20 cellular contexts compared by ENCODE assay signal in the genomic region with DNA sequence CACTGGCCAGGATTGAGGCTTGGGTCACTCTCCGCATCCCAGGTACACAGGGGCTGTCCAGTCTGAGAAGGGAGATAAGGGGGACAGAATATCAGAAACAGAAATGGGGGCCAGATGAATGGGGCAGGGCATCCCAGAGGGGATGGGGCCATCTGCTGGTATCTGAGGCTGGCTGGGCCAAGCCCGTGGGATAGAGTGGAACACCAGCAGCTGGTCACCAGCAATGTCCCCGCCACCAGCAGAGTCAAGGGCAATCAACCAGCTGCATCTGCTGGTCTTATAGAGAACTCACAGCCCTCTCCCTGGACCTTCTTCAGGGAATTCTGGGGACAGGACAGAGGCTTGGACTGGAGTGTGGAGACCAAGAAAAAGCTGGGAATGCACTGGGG.
DNase-seq lines count a peak whose midpoint lies in the region; ATAC-seq and TF ChIP-seq lines count a peak whose summit lies in the region.
"Had no signal": no experiment of that assay in that cellular context is flagged by ENCODE, and none has a peak within 500 bp of the region (broad histone marks: within the 10 kb centered on the region; RNA-seq: fewer than 3 reads in every experiment).

No MANE protein-coding gene starts in this region.

- H3K4ac ChIP-seq in IMR-90 (ENCODE audit: low read depth, low read length): no peak overlapping the region

- no peak overlapping the region for H3K23ac ChIP-seq in IMR-90 (ENCODE audit: low read depth, low read length)

- no peak for TF ChIP-seq POLR2A in IMR-90 (IDR thresholded peaks at IDR 0.05; ENCODE audit: low read depth, low read length)

- H3K9ac ChIP-seq in IMR-90 (ENCODE audit: low read depth, low read length): no peak overlapping the region

- 0 out of 2 replicates have a peak, but pooled peaks have one; percentile 9 for TF ChIP-seq CTCF in A673 (conservative IDR thresholded peaks at IDR 0.05; ENCODE audit: low read depth, low read length)
- no peak for TF ChIP-seq CTCF in IMR-90 (conservative IDR thresholded peaks at IDR 0.05; ENCODE audit: low read depth, low read length)

- no peak overlapping the region for H4K91ac ChIP-seq in IMR-90 (ENCODE audit: insufficient read depth, low read depth, low read length)

- no peaks in the 10 kb centered on the region for H3K9me3 Mint-ChIP-seq in activated naive CD4-positive, alpha-beta T cell treated with anti-CD3 and anti-CD28 coated beads for 36 hours
- H3K9me3 Mint-ChIP-seq: activated naive CD4-positive, alpha-beta T cell treated with anti-CD3 and anti-CD28 coated beads, Interleukin-2, amount 50 U/mL, for 24 hours; GM23338; memory B cell; natural killer cell had no signal

- no peak overlapping the region for H2AFZ ChIP-seq in IMR-90 (replicated peaks; ENCODE audit: low read length, poor library complexity)
- H2AFZ ChIP-seq: GM23338 had no signal

- no peak overlapping the region for H4K8ac ChIP-seq in IMR-90 (ENCODE audit: low read depth in 2 of 2, low read length in 2 of 2)

- H3K4me3 ChIP-seq in A673 (ENCODE audit: low read depth, low read length, poor library complexity, severe bottlenecking) (no peak overlapping the region), IMR-90 (ENCODE audit: insufficient read depth, low read depth, low read length) (no peak overlapping the region)
- H3K4me3 ChIP-seq: GM23338 had no signal

- H2BK15ac ChIP-seq in IMR-90 (ENCODE audit: low read depth, low read length): no peak overlapping the region; the same call in 2 of the 3 replicates

- no peaks in the 10 kb centered on the region for H3K27me3 ChIP-seq in A673 (replicated peaks; ENCODE audit: insufficient read depth, low read depth, low read length, poor library complexity)
- H3K27me3 ChIP-seq in IMR-90 (ENCODE audit: control insufficient read depth, insufficient read depth, low read length): no peaks in the 10 kb centered on the region
- no peaks in the 10 kb centered on the region for H3K27me3 ChIP-seq in layer of hippocampus (ENCODE audit: control insufficient read depth, insufficient read depth, low read length)

- no peak overlapping the region for H4K5ac ChIP-seq in IMR-90 (ENCODE audit: low read depth, low read length)

- 67% methylated on average over 3 of the region's 3 CpGs; no CpG with 5 or more reads in 1 of the 2 experiments for WGBS in IMR-90 (ENCODE audit: extremely low coverage in 2 of 2, insufficient read length in 1 of 2), 2 experiments

- H3K4me1 ChIP-seq in A673 (ENCODE audit: insufficient read depth, low read length, poor library complexity, severe bottlenecking) (peaks cover 37% of the 10 kb centered on the region), IMR-90 (ENCODE audit: control insufficient read depth, insufficient read depth, low read length) (peaks cover 43% of the 10 kb centered on the region)

- H3K4me3 Mint-ChIP-seq in activated naive CD4-positive, alpha-beta T cell treated with anti-CD3 and anti-CD28 coated beads for 36 hours: no peak overlapping the region
- H3K4me3 Mint-ChIP-seq: activated CD4-positive, alpha-beta T cell treated with anti-CD3 and anti-CD28 coated beads for 36 hours; activated naive CD4-positive, alpha-beta T cell treated with anti-CD3 and anti-CD28 coated beads, Interleukin-2, amount 50 U/mL, for 24 hours; CD4-positive, CD25-positive, alpha-beta regulatory T cell; GM23338; memory B cell; natural killer cell had no signal

- no peak overlapping the region for H3K18ac ChIP-seq in IMR-90 (ENCODE audit: low read depth, low read length)

- H3K9me3 ChIP-seq in A673 (ENCODE audit: low read depth, low read length, poor library complexity, severe bottlenecking) (no peaks in the 10 kb centered on the region), IMR-90 (ENCODE audit: control insufficient read depth, insufficient read depth, low read length) (no peaks in the 10 kb centered on the region)

- dilution Hi-C loops in IMR-90 (cut with HindIII; ENCODE audit: low sequenced_read_pairs, unreplicated experiment): no loop called here

- no peaks in the 10 kb centered on the region for H3K36me3 ChIP-seq in A673 (ENCODE audit: insufficient read depth, low read length, poor library complexity, severe bottlenecking)
- H3K36me3 ChIP-seq in IMR-90 (ENCODE audit: control insufficient read depth, insufficient read depth, low read length): no peaks in the 10 kb centered on the region

- peak overlapping the region; percentile 44; the same call in 1 of the 2 replicates for H2AK5ac ChIP-seq in IMR-90 (ENCODE audit: low read depth, low read length)

- peaks cover 0 to 5% of the 10 kb centered on the region in 2 experiments; a peak in 1 of 4 replicates for H3K79me1 ChIP-seq in IMR-90 (ENCODE audit: low read depth in 1 of 2, low read length in 2 of 2)

- H2BK120ac ChIP-seq in IMR-90 (ENCODE audit: low read depth, low read length): 0 out of 2 replicates have a peak overlapping the region, but pooled peaks have one; percentile 100

- TF ChIP-seq RAD21 in IMR-90 (IDR thresholded peaks at IDR 0.05; ENCODE audit: low read length): no peak

- no peaks in the 10 kb centered on the region for H4K20me1 ChIP-seq in IMR-90 (ENCODE audit: insufficient read depth, low read length)

- H2AK9ac ChIP-seq in IMR-90 (replicated peaks; ENCODE audit: low read depth, low read length, poor library complexity): no peak overlapping the region

- no peak overlapping the region for H3K4me2 ChIP-seq in IMR-90 (ENCODE audit: low read depth, low read length)
- H3K4me2 ChIP-seq: GM23338 had no signal

- no peaks in the 10 kb centered on the region for H3K36me3 Mint-ChIP-seq in activated naive CD4-positive, alpha-beta T cell treated with anti-CD3 and anti-CD28 coated beads for 36 hours (ENCODE audit: low read depth)
- H3K36me3 Mint-ChIP-seq: activated naive CD4-positive, alpha-beta T cell treated with anti-CD3 and anti-CD28 coated beads, Interleukin-2, amount 50 U/mL, for 24 hours; CD4-positive, CD25-positive, alpha-beta regulatory T cell; memory B cell; natural killer cell had no signal

- H3K9me1 ChIP-seq in IMR-90 (ENCODE audit: insufficient read depth, low read length): peaks cover 27% of the 10 kb centered on the region

- CTCF ChIA-PET in A673 (lab: Charles Lee) (no interaction called here), IMR-90 (lab: Yijun Ruan, JAX) (no interaction called here)
- CTCF ChIA-PET in activated naive CD4-positive, alpha-beta T cell treated with anti-CD3 and anti-CD28 coated beads for 36 hours (lab: Charles Lee): interaction anchor here (1.2 to 1.4 kb wide), 2 partner anchors 62 to 658 kb away, joined by 3 read pairs; no protein-coding TSS in a partner anchor

- in situ Hi-C loops in IMR-90 (cut with MboI; ENCODE audit: low sequenced_read_pairs): no loop called here

- H3K14ac ChIP-seq in IMR-90 (replicated peaks; ENCODE audit: low read depth, low read length): no peak overlapping the region

- H3K4me1 Mint-ChIP-seq in activated naive CD4-positive, alpha-beta T cell treated with anti-CD3 and anti-CD28 coated beads for 36 hours (ENCODE audit: low read depth): no peaks in the 10 kb centered on the region
- H3K4me1 Mint-ChIP-seq: activated naive CD4-positive, alpha-beta T cell treated with anti-CD3 and anti-CD28 coated beads, Interleukin-2, amount 50 U/mL, for 24 hours; CD4-positive, CD25-positive, alpha-beta regulatory T cell; natural killer cell had no signal

- intact Hi-C loops in A673 (cut with micrococcal nuclease; ENCODE audit: unreplicated experiment): no loop called here
- intact Hi-C loops in IMR-90 (cut with micrococcal nuclease): no loop called here
- intact Hi-C loops in activated naive CD4-positive, alpha-beta T cell treated with anti-CD3 and anti-CD28 coated beads for 36 hours (cut with micrococcal nuclease): no loop called here

- H3K27ac Mint-ChIP-seq in activated naive CD4-positive, alpha-beta T cell treated with anti-CD3 and anti-CD28 coated beads for 36 hours: no peak overlapping the region
- H3K27ac Mint-ChIP-seq: activated CD4-positive, alpha-beta T cell treated with anti-CD3 and anti-CD28 coated beads for 36 hours; activated naive CD4-positive, alpha-beta T cell treated with anti-CD3 and anti-CD28 coated beads, Interleukin-2, amount 50 U/mL, for 24 hours; CD4-positive, CD25-positive, alpha-beta regulatory T cell; GM23338; memory B cell; natural killer cell; progenitor cell of endocrine pancreas had no signal

- H3K27ac ChIP-seq in A673 (ENCODE audit: low read depth, low read length, poor library complexity, severe bottlenecking) (no peak overlapping the region), IMR-90 (ENCODE audit: insufficient read depth, low read length) (no peak overlapping the region), layer of hippocampus (ENCODE audit: low read depth, low read length) (peak overlapping the region; percentile 16)

- POLR2A ChIA-PET in A673 (lab: Charles Lee; ENCODE audit: low non-redundant PET) (no interaction called here), IMR-90 (lab: Charles Lee; ENCODE audit: unreplicated experiment) (no interaction called here)

- BruUV-seq in A673 (replicated peaks; lab: Mats Ljungman, UMichigan) (no TSS peak), IMR-90 (replicated peaks; lab: Mats Ljungman, UMichigan) (no TSS peak)

- no peaks in the 10 kb centered on the region for H3K27me3 Mint-ChIP-seq in activated naive CD4-positive, alpha-beta T cell treated with anti-CD3 and anti-CD28 coated beads for 36 hours (ENCODE audit: low read depth)
- H3K27me3 Mint-ChIP-seq: activated naive CD4-positive, alpha-beta T cell treated with anti-CD3 and anti-CD28 coated beads, Interleukin-2, amount 50 U/mL, for 24 hours; CD4-positive, CD25-positive, alpha-beta regulatory T cell had no signal

- H2BK20ac ChIP-seq in IMR-90 (ENCODE audit: low read depth, low read length): no peak overlapping the region; the same call in 1 of the 2 replicates

- H2BK5ac ChIP-seq in IMR-90 (ENCODE audit: low read depth, low read length, poor library complexity, severe bottlenecking): no peak overlapping the region

- ATAC-seq in IMR-90 (ENCODE audit: low read depth): no peak
- no peak for ATAC-seq in GM21723 (IDR thresholded peaks at IDR 0.05; ENCODE audit: unreplicated experiment)
- no peak for ATAC-seq in GM18867 (IDR thresholded peaks at IDR 0.05; ENCODE audit: unreplicated experiment)
- ATAC-seq: activated CD4-positive, alpha-beta T cell treated with anti-CD3 and anti-CD28 coated beads for 36 hours; GM23338; natural killer cell had no signal

- DNase-seq in A673 (ENCODE audit: low spot score) (no peak), IMR-90 (no peak), retina (peak; percentile 79), ureter (ENCODE audit: low spot score) (no peak)
- DNase-seq in activated naive CD4-positive, alpha-beta T cell treated with anti-CD3 and anti-CD28 coated beads for 36 hours: no peak
- DNase-seq: activated CD4-positive, alpha-beta T cell treated with anti-CD3 and anti-CD28 coated beads for 36 hours; CD4-positive, CD25-positive, alpha-beta regulatory T cell; GDM1; natural killer cell; NCI-H1105; NCI-H2081; stimulated activated CD4-positive, alpha-beta T cell treated with anti-CD3 and anti-CD28 coated beads, Interleukin-4, amount 100 ng/mL, for 4 hours; SW 1271 had no signal

- H3K56ac ChIP-seq in IMR-90 (ENCODE audit: extremely low read depth, insufficient read depth, low read length): no peak overlapping the region

TF ChIP-seq in IMR-90, 13 proteins besides CTCF, POLR2A, EP300 and RAD21 (continues in another document):
- TF ChIP-seq RCOR1 (IDR thresholded peaks at IDR 0.05; ENCODE audit: insufficient replicate concordance, low read length) (no peak), MAZ (IDR thresholded peaks at IDR 0.05; ENCODE audit: borderline replicate concordance, low read depth, low read length) (no peak), MAFK (IDR thresholded peaks at IDR 0.05; ENCODE audit: low read depth, low read length) (no peak)
